In the genomic region with DNA sequence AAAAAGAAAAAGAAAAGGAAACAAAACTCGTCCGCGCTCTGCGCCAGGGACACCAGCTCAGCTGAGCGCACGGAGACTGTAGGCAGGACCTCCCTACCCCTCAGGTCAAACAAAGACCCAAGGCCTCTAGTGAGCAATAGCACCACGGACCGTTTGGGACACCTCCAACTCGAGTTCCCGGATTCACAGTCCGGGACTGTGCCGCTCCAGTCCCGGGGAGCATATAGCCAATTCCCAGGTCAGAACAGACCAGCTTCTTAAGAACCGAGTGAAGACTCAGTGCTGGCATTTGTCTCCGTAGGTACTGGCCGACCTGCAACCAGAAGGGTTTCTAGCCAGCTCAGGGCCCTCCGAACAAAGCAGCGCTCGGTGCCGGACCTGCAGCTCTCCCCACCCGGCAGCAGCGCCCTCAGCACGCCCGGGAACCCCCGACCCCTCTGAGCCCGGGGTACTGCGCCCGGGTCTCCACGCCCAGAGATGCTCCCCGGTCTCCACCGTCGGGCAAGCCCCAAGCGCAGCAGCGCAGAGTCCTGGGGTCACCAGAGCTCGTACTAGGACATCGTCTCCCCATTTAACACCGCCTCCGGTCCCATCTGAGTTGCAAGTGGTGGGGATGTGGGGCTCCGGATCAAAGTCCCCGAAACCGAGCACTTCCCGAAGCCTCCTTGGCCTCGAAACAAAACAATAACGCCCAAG, we compare ENCODE assay signal across 8 cellular contexts. TPM values are rescaled to one million over a fixed set of nuclear protein-coding genes. Genes with fewer than 3 reads are reported as not detected.
DNase-seq lines count a peak whose midpoint lies in the region; ATAC-seq and TF ChIP-seq lines count a peak whose summit lies in the region.

No MANE protein-coding gene starts in this region.

- H3K4me2 ChIP-seq in GM23338, result peak overlapping the region; percentile 99

- CTCF ChIA-PET in MCF 10A (lab: Yijun Ruan, JAX), result interaction anchor here (0.5 to 1.4 kb wide), 6 partner anchors 64 to 491 kb away, joined by 3 to 6 read pairs (median 3); no protein-coding TSS in a partner anchor

- H3F3A ChIP-seq in GM23338 (replicated peaks; ENCODE audit: low read depth), result peaks cover 4% of the 10 kb centered on the region; the same call in 1 of the 2 replicates

- H4K20me1 ChIP-seq in GM23338 (replicated peaks; ENCODE audit: insufficient read depth), result no peaks in the 10 kb centered on the region

- H3K4me3 ChIP-seq in GM23338, result peak overlapping the region; percentile 98
- peak overlapping the region; percentile 85 for H3K4me3 ChIP-seq in iPS-15b (ENCODE audit: low read depth, low read length)
- peak overlapping the region; percentile 99 for H3K4me3 ChIP-seq in retinal pigment epithelial cell (ENCODE audit: low read length)

- POLR2A ChIA-PET in MCF 10A (lab: Yijun Ruan, JAX), result interaction anchor here (0.5 kb wide), 1 partner anchor 131 kb away, joined by 3 read pairs; no protein-coding TSS in a partner anchor

- H3K9me3 Mint-ChIP-seq in GM23338, result no peaks in the 10 kb centered on the region
- no peaks in the 10 kb centered on the region for H3K9me3 Mint-ChIP-seq in MCF 10A (ENCODE audit: unreplicated experiment)

- H2AFZ ChIP-seq in GM23338, result peak overlapping the region; percentile 99

- DNase-seq in AG20443 (ENCODE audit: low spot score), result peak; percentile 45
- peak; percentile 59 for DNase-seq in GM23338 (ENCODE audit: low spot score)
- peak; percentile 52 for DNase-seq in SK-N-DZ (ENCODE audit: low spot score)
- no peak for DNase-seq in MCF 10A (ENCODE audit: unreplicated experiment)
- DNase-seq in retinal pigment epithelial cell (ENCODE audit: low read depth), result no peak
- DNase-seq in NK-92 (lab: John Stamatoyannopoulos, UW; ENCODE audit: unreplicated experiment), result no peak

- no peak overlapping the region for H3K27ac ChIP-seq in GM23338 (ENCODE audit: low read depth)

- H3K79me2 ChIP-seq in GM23338 (replicated peaks; ENCODE audit: insufficient read depth), result 0 out of 2 replicates have a peak, but pooled peaks cover 4% of the 10 kb centered on the region

- intact Hi-C loops in MCF 10A (cut with micrococcal nuclease), result loop anchor here (5.0 to 10.0 kb wide), 2 partner anchors 65 to 123 kb away; no protein-coding TSS in a partner anchor

- no TSS peak for BruUV-seq in MCF 10A (replicated peaks; lab: Mats Ljungman, UMichigan)

- H3K27me3 ChIP-seq in GM23338 (ENCODE audit: insufficient read depth), result peaks cover 31% of the 10 kb centered on the region
- H3K27me3 ChIP-seq in iPS-15b (ENCODE audit: control insufficient read depth, insufficient read depth, low read length), result peaks cover 3% of the 10 kb centered on the region

- H3K4me1 ChIP-seq in GM23338 (ENCODE audit: insufficient read depth) (peaks cover 11% of the 10 kb centered on the region), iPS-15b (ENCODE audit: control insufficient read depth, insufficient read depth, low read length) (peaks cover 9% of the 10 kb centered on the region)

- H3K36me3 Mint-ChIP-seq in GM23338 (ENCODE audit: low read depth) (no peaks in the 10 kb centered on the region), MCF 10A (ENCODE audit: insufficient read depth, unreplicated experiment) (no peaks in the 10 kb centered on the region)

- H3K9me3 ChIP-seq in iPS-15b (ENCODE audit: control insufficient read depth, insufficient read depth, low read length), result no peaks in the 10 kb centered on the region

- H3K27ac Mint-ChIP-seq in GM23338 (peak overlapping the region; percentile 75), MCF 10A (ENCODE audit: low read depth, unreplicated experiment) (no peak overlapping the region)

- H3K9me2 ChIP-seq in GM23338 (ENCODE audit: insufficient read depth), result no peaks in the 10 kb centered on the region

- H3K36me3 ChIP-seq in GM23338 (ENCODE audit: insufficient read depth) (no peaks in the 10 kb centered on the region), iPS-15b (ENCODE audit: control insufficient read depth, insufficient read depth, low read length) (no peaks in the 10 kb centered on the region)

- peak; percentile 46 for ATAC-seq in GM23338
- ATAC-seq in HG03025 (IDR thresholded peaks at IDR 0.05; ENCODE audit: low FRiP score, unreplicated experiment), result no peak

- peak overlapping the region; percentile 97 for H3K4me3 Mint-ChIP-seq in GM23338
- H3K4me3 Mint-ChIP-seq in MCF 10A (ENCODE audit: unreplicated experiment), result peak overlapping the region; percentile 68

- H3K4me1 Mint-ChIP-seq in GM23338, result peaks cover 27% of the 10 kb centered on the region
- peaks cover 4% of the 10 kb centered on the region for H3K4me1 Mint-ChIP-seq in MCF 10A (ENCODE audit: insufficient read depth, unreplicated experiment)

- TF ChIP-seq CTCF in GM23338 (conservative IDR thresholded peaks at IDR 0.05; ENCODE audit: low read depth in 2 of 2) (no peak), MCF 10A (IDR thresholded peaks at IDR 0.05; ENCODE audit: unreplicated experiment) (no peak), retinal pigment epithelial cell (conservative IDR thresholded peaks at IDR 0.05; ENCODE audit: low read depth, low read length) (no peak)

- H3K27me3 Mint-ChIP-seq in GM23338 (ENCODE audit: insufficient read depth, low read depth, poor library complexity), result peaks cover 16% of the 10 kb centered on the region
- no peaks in the 10 kb centered on the region for H3K27me3 Mint-ChIP-seq in MCF 10A (ENCODE audit: insufficient read depth, unreplicated experiment)

- peak overlapping the region; percentile 85 for H3K9ac ChIP-seq in iPS-15b (ENCODE audit: low read depth, low read length)

TF ChIP-seq in GM23338, 12 proteins besides CTCF, POLR2A, EP300 and RAD21:
- peak; percentile 21 for TF ChIP-seq EZH2 (IDR thresholded peaks at IDR 0.05; ENCODE audit: low read depth, unreplicated experiment)
- no peak for TF ChIP-seq CREB1 (CRISPR knock-in tag; IDR thresholded peaks at IDR 0.05; ENCODE audit: low read depth)
- no peak for TF ChIP-seq JUNB (IDR thresholded peaks at IDR 0.05; ENCODE audit: unreplicated experiment)
- no peak for TF ChIP-seq POLR2AphosphoS5 (IDR thresholded peaks at IDR 0.05; ENCODE audit: low read depth)

RNA-seq across cellular contexts. Expression of a gene that starts 0.6 kb away (rescaled TPM):
- 2.8 and 2.9 TPM in 2 replicates for total RNA-seq in GM23338 (2014; rRNA removed; shearing (Covaris generic))
- 1.1 and 1.4 TPM in 2 replicates for polyA plus RNA-seq in GM23338 (2016; fragmentation: Nextera tagmentation; extraction: Ambion mirVana)
- polyA plus RNA-seq in SK-N-DZ (2014; cell fraction: cytosol; rRNA removed), result 3.8 and 5.6 TPM in 2 replicates
- 6.6 and 10.4 TPM in 2 replicates for polyA plus RNA-seq in SK-N-DZ (2014; cell fraction: nucleus; rRNA removed)
- 0.15 and 0.28 TPM in 2 replicates for total RNA-seq in MCF 10A (2022)

Comparison
In these comparisons a context has a peak if more than half of its experiments do, and no peak if none do; other contexts are left out.
1. DNase-seq: peak in AG20443 (single experiment), GM23338 (single experiment) and SK-N-DZ (single experiment); none in MCF 10A (single experiment), retinal pigment epithelial cell (single experiment) and NK-92 (single experiment).
2. Peak in every context shown above with its lines, with median percentiles within 50 percentile points of each other: H3K4me3 ChIP-seq.